In genomic region chr16:57091990-57092785, GRCh38 we compare ENCODE assay signal across 8 cellular contexts. TPM values are rescaled to one million over a fixed set of nuclear protein-coding genes. Genes with fewer than 3 reads are reported as not detected.
DNase-seq lines count a peak whose midpoint lies in the region; ATAC-seq and TF ChIP-seq lines count a peak whose summit lies in the region.

Gene CPNE2 (plus strand): TSS chr16:57092583. CDS start chr16:57110743, 18,160 bp downstream.

- H3K4me3 ChIP-seq in PC-3 (ENCODE audit: low read length) (peak within 1 kb of the TSS; percentile 71), hepatocyte (peak within 1 kb of the TSS; percentile 82)

- POLR2A ChIA-PET in PC-3 (lab: Charles Lee; ENCODE audit: unreplicated experiment): no interaction called here

- no peaks in the 10 kb centered on the region for H3F3A ChIP-seq in PC-3 (ENCODE audit: low read length, unreplicated experiment)

- no TSS peak for BruUV-seq in PC-3 (replicated peaks; lab: Mats Ljungman, UMichigan)

- H3K27me3 ChIP-seq in PC-3 (ENCODE audit: low read length): no peaks in the 10 kb centered on the region
- no peaks in the 10 kb centered on the region for H3K27me3 ChIP-seq in hepatocyte

- H3K27ac ChIP-seq in PC-3 (ENCODE audit: low read length) (no peak within 1 kb of the TSS), hepatocyte (peak within 1 kb of the TSS; percentile 74)

- TF ChIP-seq CTCF in PC-3 (conservative IDR thresholded peaks at IDR 0.05; ENCODE audit: low read depth, low read length) (no peak), hepatocyte (IDR thresholded peaks at IDR 0.05; ENCODE audit: poor library complexity) (no peak)

- whole genome bisulfite sequencing in hepatocyte (ENCODE audit: low lambda C conversion rate, missing lambda C conversion rate): under 1% methylated on average over 55 of the region's 99 CpGs

- DNase-seq in NCI-H2196 (lab: John Stamatoyannopoulos, UW; ENCODE audit: unreplicated experiment) (peak; percentile 5), NCI-H2196 treated with DMSO at 0.1 percent for 48 hours (lab: John Stamatoyannopoulos, UW; ENCODE audit: unreplicated experiment) (no peak), PC-3 (peak; percentile 29), astrocyte of the hippocampus (ENCODE audit: low read depth, low spot score) (peak; percentile 87), hepatocyte (ENCODE audit: low spot score) (peak; percentile 83), posterior cingulate gyrus (peak; percentile 55 to 96 (median 68))

- CTCF ChIA-PET in PC-3 (lab: Charles Lee): interaction anchor here (0.5 to 0.8 kb wide), 3 partner anchors 13 to 100 kb away, joined by 3 to 6 read pairs (median 5); no protein-coding TSS in a partner anchor

- H3K9ac ChIP-seq in PC-3 (ENCODE audit: low read length): peak within 1 kb of the TSS; percentile 47; the same call in 1 of the 2 replicates

- no peaks in the 10 kb centered on the region for H3K79me2 ChIP-seq in PC-3 (ENCODE audit: low read length)
- H3K79me2 ChIP-seq in hepatocyte: no peaks in the 10 kb centered on the region

- H4K20me1 ChIP-seq in PC-3 (ENCODE audit: low read length) (no peaks in the 10 kb centered on the region), hepatocyte (ENCODE audit: insufficient read depth, poor library complexity, severe bottlenecking) (no peaks in the 10 kb centered on the region)

- peaks cover 6% of the 10 kb centered on the region for H3K4me1 ChIP-seq in PC-3 (ENCODE audit: insufficient read depth, low read length)
- peaks cover 7% of the 10 kb centered on the region for H3K4me1 ChIP-seq in hepatocyte (ENCODE audit: insufficient read depth)

- H3K9me3 ChIP-seq in PC-3 (ENCODE audit: low read length): no peaks in the 10 kb centered on the region
- H3K9me3 ChIP-seq in hepatocyte (ENCODE audit: low read depth): no peaks in the 10 kb centered on the region

- ATAC-seq in HG02798 (IDR thresholded peaks at IDR 0.05; ENCODE audit: poor library complexity, unreplicated experiment): peak; percentile 47
- ATAC-seq in PC-3: peak; percentile 82
- no peak for ATAC-seq in HG03571 (IDR thresholded peaks at IDR 0.05; ENCODE audit: unreplicated experiment)

- H3K36me3 ChIP-seq in PC-3 (ENCODE audit: low read depth, low read length) (no peaks in the 10 kb centered on the region), hepatocyte (replicated peaks; ENCODE audit: insufficient read depth, low read depth) (no peaks in the 10 kb centered on the region)

- intact Hi-C loops in PC-3 (cut with micrococcal nuclease): no loop called here
- intact Hi-C loops in posterior cingulate gyrus (cut with DNase I): loop anchor here (2.0 to 5.0 kb wide), 3 partner anchors 23 to 325 kb away; partner anchors contain the start of genes PSME3IP1 and RSPRY1

- H3K4me2 ChIP-seq in PC-3 (ENCODE audit: low read length): peak within 1 kb of the TSS; percentile 93
- peak within 1 kb of the TSS; percentile 96 for H3K4me2 ChIP-seq in hepatocyte

- H2AFZ ChIP-seq in PC-3 (ENCODE audit: low read length) (peak within 1 kb of the TSS; percentile 87), hepatocyte (peak within 1 kb of the TSS; percentile 78)

- H3K9me2 ChIP-seq in PC-3 (replicated peaks; ENCODE audit: low read length) (no peaks in the 10 kb centered on the region), hepatocyte (replicated peaks; ENCODE audit: insufficient read depth) (no peaks in the 10 kb centered on the region)

RNA-seq across cellular contexts. Expression of gene CPNE2, which starts in this region (rescaled TPM):
- total RNA-seq in PC-3 (2014; rRNA removed): 14.5 and 18.1 TPM in 2 replicates
- 13.2 and 15.6 TPM in 2 replicates for total RNA-seq in hepatocyte
- 20.6 and 22.3 TPM in 2 replicates for polyA plus RNA-seq in hepatocyte
